Comparison of ENCODE assay signal across 29 cellular contexts in genomic region chr11:68264244-68264643, GRCh38.
"Had no signal": no experiment of that assay in that cellular context is flagged by ENCODE, and none has a peak within 500 bp of the region (broad histone marks: within the 10 kb centered on the region; RNA-seq: fewer than 3 reads in every experiment).

No MANE protein-coding gene starts in this region.

- DNase-seq: dermis blood vessel endothelial cell; effector memory CD8-positive, alpha-beta T cell; erythroblast; esophagus squamous epithelium; foreskin melanocyte; glutamatergic neuron; heart right ventricle; hippocampal formation; kidney glomerular epithelial cell; left colon; lower lobe of right lung; natural killer cell; occipital lobe; pancreas; stimulated activated CD4-positive, alpha-beta T cell treated with anti-CD3 and anti-CD28 coated beads, Interleukin-12 subunit alpha, Interleukin-12 subunit beta, amount 100 ng/mL, for 4 hours; stimulated activated CD4-positive, alpha-beta T cell treated with anti-CD3 and anti-CD28 coated beads, Interleukin-1b, Interleukin-23, amount 100 ng/mL, for 48 hours; stimulated activated CD4-positive, alpha-beta T cell treated with anti-CD3 and anti-CD28 coated beads, Interleukin-4, amount 100 ng/mL, for 1 hour; stimulated activated CD8-positive, alpha-beta memory T cell treated with anti-CD3 and anti-CD28 coated beads, Interleukin-4, amount 100 ng/mL, for 48 hours; stimulated activated naive CD8-positive, alpha-beta T cell treated with anti-CD3 and anti-CD28 coated beads, Interleukin-15, Interleukin-2, amounts not matched to agents 100 U/mL and 50 U/mL, for 24 hours; testis; upper lobe of right lung had no signal

- H3K27me3 Mint-ChIP-seq: effector memory CD8-positive, alpha-beta T cell had no signal

- H3K4me2 ChIP-seq: smooth muscle cell had no signal

- H3K4me3 ChIP-seq: coronary artery, esophagus squamous epithelium, heart right ventricle, lower lobe of right lung, pancreas, prostate gland, right atrium auricular region, smooth muscle cell, testis, tibial nerve, upper lobe of right lung, vagina had no signal

- H3K27me3 ChIP-seq: esophagus squamous epithelium, heart right ventricle, pancreas, right atrium auricular region, testis, tibial nerve, upper lobe of right lung, vagina had no signal

- H3K4me3 Mint-ChIP-seq: effector memory CD8-positive, alpha-beta T cell; natural killer cell had no signal

- H3K36me3 Mint-ChIP-seq: natural killer cell had no signal

- H3K4me1 ChIP-seq: lower lobe of right lung, prostate gland, upper lobe of right lung had no signal

- FAIRE-seq: endometrium, islet of Langerhans, pancreas had no signal

- H3K27ac ChIP-seq: coronary artery, heart right ventricle, lower lobe of right lung, pancreas, prostate gland, right atrium auricular region, testis, upper lobe of right lung, vagina had no signal

- H3K9me3 ChIP-seq: esophagus squamous epithelium, heart right ventricle, lower lobe of right lung, pancreas, prostate gland, right atrium auricular region, testis, tibial nerve, upper lobe of right lung, vagina had no signal

- H3K9me3 Mint-ChIP-seq: effector memory CD8-positive, alpha-beta T cell; natural killer cell had no signal

- ATAC-seq: effector memory CD8-positive, alpha-beta T cell; left colon; lower lobe of right lung; natural killer cell; pancreas; stimulated activated naive CD8-positive, alpha-beta T cell treated with anti-CD3 and anti-CD28 coated beads, Interleukin-15, Interleukin-2, amounts not matched to agents 100 U/mL and 50 U/mL, for 24 hours; upper lobe of right lung had no signal
